Comparison of ENCODE assay signal across 1 cellular context in the genomic region with DNA sequence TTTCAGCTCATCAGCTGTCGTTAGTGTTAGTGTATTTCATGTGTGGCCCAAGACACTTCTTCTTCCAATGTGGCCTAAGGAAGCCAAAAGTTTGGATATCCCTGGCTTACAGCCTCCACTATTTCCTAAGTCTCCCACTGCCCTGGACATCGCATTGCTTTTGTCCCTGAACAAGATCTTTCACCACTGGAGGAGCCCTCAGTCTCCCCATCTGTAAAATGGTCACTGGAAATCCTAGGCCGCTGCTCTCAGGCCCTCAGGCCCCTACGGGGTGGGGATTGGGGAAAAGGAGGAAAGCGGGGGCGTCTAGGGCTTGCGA.
TF ChIP-seq lines count a peak whose summit lies in the region.

No MANE protein-coding gene starts in this region.

TF ChIP-seq in GM12878, 131 proteins besides CTCF, POLR2A, EP300 and RAD21:
- TF ChIP-seq ETV6 (conservative IDR thresholded peaks at IDR 0.05 in 1 of 2, IDR thresholded peaks at IDR 0.05 in 1 of 2; ENCODE audit: borderline replicate concordance in 1 of 2, low read depth in 1 of 2) (no peak), RAD51 (IDR thresholded peaks at IDR 0.05) (no peak), CEBPZ (IDR thresholded peaks at IDR 0.05; ENCODE audit: low read depth, low read length) (no peak), RCOR1 (conservative IDR thresholded peaks at IDR 0.05; ENCODE audit: low read depth, low read length) (no peak), ZSCAN29 (IDR thresholded peaks at IDR 0.05) (no peak)
- TF ChIP-seq, protein P1, sequence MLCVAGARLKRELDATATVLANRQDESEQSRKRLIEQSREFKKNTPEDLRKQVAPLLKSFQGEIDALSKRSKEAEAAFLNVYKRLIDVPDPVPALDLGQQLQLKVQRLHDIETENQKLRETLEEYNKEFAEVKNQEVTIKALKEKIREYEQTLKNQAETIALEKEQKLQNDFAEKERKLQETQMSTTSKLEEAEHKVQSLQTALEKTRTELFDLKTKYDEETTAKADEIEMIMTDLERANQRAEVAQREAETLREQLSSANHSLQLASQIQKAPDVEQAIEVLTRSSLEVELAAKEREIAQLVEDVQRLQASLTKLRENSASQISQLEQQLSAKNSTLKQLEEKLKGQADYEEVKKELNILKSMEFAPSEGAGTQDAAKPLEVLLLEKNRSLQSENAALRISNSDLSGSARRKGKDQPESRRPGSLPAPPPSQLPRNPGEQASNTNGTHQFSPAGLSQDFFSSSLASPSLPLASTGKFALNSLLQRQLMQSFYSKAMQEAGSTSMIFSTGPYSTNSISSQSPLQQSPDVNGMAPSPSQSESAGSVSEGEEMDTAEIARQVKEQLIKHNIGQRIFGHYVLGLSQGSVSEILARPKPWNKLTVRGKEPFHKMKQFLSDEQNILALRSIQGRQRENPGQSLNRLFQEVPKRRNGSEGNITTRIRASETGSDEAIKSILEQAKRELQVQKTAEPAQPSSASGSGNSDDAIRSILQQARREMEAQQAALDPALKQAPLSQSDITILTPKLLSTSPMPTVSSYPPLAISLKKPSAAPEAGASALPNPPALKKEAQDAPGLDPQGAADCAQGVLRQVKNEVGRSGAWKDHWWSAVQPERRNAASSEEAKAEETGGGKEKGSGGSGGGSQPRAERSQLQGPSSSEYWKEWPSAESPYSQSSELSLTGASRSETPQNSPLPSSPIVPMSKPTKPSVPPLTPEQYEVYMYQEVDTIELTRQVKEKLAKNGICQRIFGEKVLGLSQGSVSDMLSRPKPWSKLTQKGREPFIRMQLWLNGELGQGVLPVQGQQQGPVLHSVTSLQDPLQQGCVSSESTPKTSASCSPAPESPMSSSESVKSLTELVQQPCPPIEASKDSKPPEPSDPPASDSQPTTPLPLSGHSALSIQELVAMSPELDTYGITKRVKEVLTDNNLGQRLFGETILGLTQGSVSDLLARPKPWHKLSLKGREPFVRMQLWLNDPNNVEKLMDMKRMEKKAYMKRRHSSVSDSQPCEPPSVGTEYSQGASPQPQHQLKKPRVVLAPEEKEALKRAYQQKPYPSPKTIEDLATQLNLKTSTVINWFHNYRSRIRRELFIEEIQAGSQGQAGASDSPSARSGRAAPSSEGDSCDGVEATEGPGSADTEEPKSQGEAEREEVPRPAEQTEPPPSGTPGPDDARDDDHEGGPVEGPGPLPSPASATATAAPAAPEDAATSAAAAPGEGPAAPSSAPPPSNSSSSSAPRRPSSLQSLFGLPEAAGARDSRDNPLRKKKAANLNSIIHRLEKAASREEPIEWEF (IDR thresholded peaks at IDR 0.05; ENCODE audit: insufficient replicate concordance, low read depth, low read length), result no peak
- TF ChIP-seq, protein P2, sequence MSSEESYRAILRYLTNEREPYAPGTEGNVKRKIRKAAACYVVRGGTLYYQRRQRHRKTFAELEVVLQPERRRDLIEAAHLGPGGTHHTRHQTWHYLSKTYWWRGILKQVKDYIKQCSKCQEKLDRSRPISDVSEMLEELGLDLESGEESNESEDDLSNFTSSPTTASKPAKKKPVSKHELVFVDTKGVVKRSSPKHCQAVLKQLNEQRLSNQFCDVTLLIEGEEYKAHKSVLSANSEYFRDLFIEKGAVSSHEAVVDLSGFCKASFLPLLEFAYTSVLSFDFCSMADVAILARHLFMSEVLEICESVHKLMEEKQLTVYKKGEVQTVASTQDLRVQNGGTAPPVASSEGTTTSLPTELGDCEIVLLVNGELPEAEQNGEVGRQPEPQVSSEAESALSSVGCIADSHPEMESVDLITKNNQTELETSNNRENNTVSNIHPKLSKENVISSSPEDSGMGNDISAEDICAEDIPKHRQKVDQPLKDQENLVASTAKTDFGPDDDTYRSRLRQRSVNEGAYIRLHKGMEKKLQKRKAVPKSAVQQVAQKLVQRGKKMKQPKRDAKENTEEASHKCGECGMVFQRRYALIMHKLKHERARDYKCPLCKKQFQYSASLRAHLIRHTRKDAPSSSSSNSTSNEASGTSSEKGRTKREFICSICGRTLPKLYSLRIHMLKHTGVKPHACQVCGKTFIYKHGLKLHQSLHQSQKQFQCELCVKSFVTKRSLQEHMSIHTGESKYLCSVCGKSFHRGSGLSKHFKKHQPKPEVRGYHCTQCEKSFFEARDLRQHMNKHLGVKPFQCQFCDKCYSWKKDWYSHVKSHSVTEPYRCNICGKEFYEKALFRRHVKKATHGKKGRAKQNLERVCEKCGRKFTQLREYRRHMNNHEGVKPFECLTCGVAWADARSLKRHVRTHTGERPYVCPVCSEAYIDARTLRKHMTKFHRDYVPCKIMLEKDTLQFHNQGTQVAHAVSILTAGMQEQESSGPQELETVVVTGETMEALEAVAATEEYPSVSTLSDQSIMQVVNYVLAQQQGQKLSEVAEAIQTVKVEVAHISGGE (CRISPR knock-in tag; IDR thresholded peaks at IDR 0.05), result no peak
